Comparison of ENCODE assay signal across 10 cellular contexts in the genomic region with DNA sequence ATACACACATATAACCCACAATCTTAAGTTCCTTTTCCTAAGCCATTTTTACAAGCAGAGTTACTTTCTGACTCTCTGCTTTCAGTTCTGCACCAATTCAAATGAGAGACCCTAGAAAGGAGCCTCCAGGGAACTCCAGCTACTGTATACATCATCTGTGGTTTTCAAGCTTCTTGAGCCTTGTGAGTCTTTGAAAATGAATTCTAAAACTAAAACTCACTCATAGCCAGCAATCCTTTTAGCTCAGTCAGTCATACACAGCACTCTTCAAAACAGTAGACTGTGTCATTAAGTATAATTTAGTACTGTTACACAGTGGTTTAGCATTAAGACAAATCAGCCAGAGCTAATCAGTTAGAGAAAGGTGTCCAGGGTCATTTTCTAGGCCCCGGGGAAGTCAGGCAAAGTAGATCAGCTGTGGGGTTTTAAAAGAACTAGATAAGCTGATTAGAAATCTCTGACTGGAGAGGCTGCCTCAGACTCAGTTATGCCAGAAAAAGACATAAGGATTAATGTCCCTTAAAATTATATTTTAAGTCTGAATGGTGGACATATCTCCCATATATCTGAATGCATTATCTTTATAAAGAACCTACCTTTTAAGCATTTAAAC.
DNase-seq lines count a peak whose midpoint lies in the region; ATAC-seq, FAIRE-seq and TF ChIP-seq lines count a peak whose summit lies in the region.
"Had no signal": no experiment of that assay in that cellular context is flagged by ENCODE, and none has a peak within 500 bp of the region (broad histone marks: within the 10 kb centered on the region; RNA-seq: fewer than 3 reads in every experiment).

No MANE protein-coding gene starts in this region.

- H3K27ac Mint-ChIP-seq in T-cell: no peak overlapping the region

- no peak for FAIRE-seq in GM19239 (lab: Jason Lieb, UNC)

- H3K4me3 Mint-ChIP-seq in T-cell: no peak overlapping the region

- CTCF ChIA-PET in T-cell (lab: Charles Lee): no interaction called here

- no peak for TF ChIP-seq CTCF in epithelial cell of esophagus (IDR thresholded peaks at IDR 0.05; ENCODE audit: insufficient read depth, low read depth, low read length, missing control alignments)

- no peak overlapping the region for H3K4me3 ChIP-seq in epithelial cell of esophagus (ENCODE audit: low read length)
- H3K4me3 ChIP-seq: adrenal gland had no signal

- DNase-seq in AG08395 (ENCODE audit: low spot score): peak; percentile 36
- peak; percentile 79 for DNase-seq in MV-4-11 (lab: John Stamatoyannopoulos, UW)
- peak; percentile 11 for DNase-seq in epithelial cell of esophagus (ENCODE audit: low read depth)
- no peak for DNase-seq in GM19239 (ENCODE audit: insufficient read length, low spot score)
- no peak for DNase-seq in T-cell
- no peak for DNase-seq in GM19238 (ENCODE audit: insufficient read length, low spot score)
- DNase-seq: adrenal gland, NCI-H446 treated with DMSO at 0.1 percent for 48 hours had no signal

- no peaks in the 10 kb centered on the region for H3K27me3 Mint-ChIP-seq in T-cell

- H3K9me3 Mint-ChIP-seq in T-cell: no peaks in the 10 kb centered on the region

- no peaks in the 10 kb centered on the region for H3K4me1 Mint-ChIP-seq in T-cell

- POLR2A ChIA-PET in T-cell (lab: Charles Lee): no interaction called here

- ATAC-seq in GM21390 (IDR thresholded peaks at IDR 0.05; ENCODE audit: unreplicated experiment): peak; percentile 80
- ATAC-seq in T-cell (replicated peaks in 1 of 4): no peak
- ATAC-seq in GM21825 (IDR thresholded peaks at IDR 0.05; ENCODE audit: unreplicated experiment): no peak

- no peaks in the 10 kb centered on the region for H3K36me3 Mint-ChIP-seq in T-cell

Comparison
In these comparisons a context has a peak if more than half of its experiments do, and no peak if none do; other contexts are left out.
1. DNase-seq: peak in AG08395 (single experiment), MV-4-11 (single experiment) and epithelial cell of esophagus (single experiment); none in GM19239 (single experiment), T-cell (0 of 34) and GM19238 (single experiment).